Comparison of ENCODE assay signal across 17 cellular contexts in genomic region chr1:184457500-184457899, GRCh38.
DNase-seq lines count a peak whose midpoint lies in the region; ATAC-seq, FAIRE-seq and TF ChIP-seq lines count a peak whose summit lies in the region.
"Had no signal": no experiment of that assay in that cellular context is flagged by ENCODE, and none has a peak within 500 bp of the region (broad histone marks: within the 10 kb centered on the region; RNA-seq: fewer than 3 reads in every experiment).

No MANE protein-coding gene starts in this region.

- TF ChIP-seq CTCF in osteocyte (IDR thresholded peaks at IDR 0.05) (no peak), pancreas (IDR thresholded peaks at IDR 0.05) (no peak)

- H3K27me3 Mint-ChIP-seq in osteocyte (ENCODE audit: unreplicated experiment): no peaks in the 10 kb centered on the region

- peak overlapping the region; percentile 55 for H3K27ac Mint-ChIP-seq in osteocyte (ENCODE audit: unreplicated experiment)
- H3K27ac Mint-ChIP-seq: stimulated activated naive B cell treated with anti-CD40 and anti-IgM and Interleukin-4, amounts not matched to agents 10 μg/mL and 1 μg/mL and 100 μg/mL, for 72 hours had no signal

- DNase-seq in Ammon's horn (ENCODE audit: low spot score): peak; percentile 41
- peak; percentile 3 for DNase-seq in M059J (ENCODE audit: low read depth)
- DNase-seq in fibroblast of gingiva (ENCODE audit: low read depth): peak; percentile 67
- DNase-seq in osteocyte (ENCODE audit: extremely low spot score, unreplicated experiment): no peak
- DNase-seq in germinal center (ENCODE audit: low spot score): no peak
- DNase-seq in mucosa of gallbladder (ENCODE audit: low spot score): no peak
- DNase-seq in pancreas: no peak
- DNase-seq: activated effector memory CD4-positive, alpha-beta T cell treated with anti-CD3 and anti-CD28 coated beads, Interleukin-2, amount 50 U/mL, for 16 hours; aorta; DND-41; H9; NCI-H1048; stimulated activated naive B cell treated with anti-CD40 and anti-IgM and Interleukin-4, amounts not matched to agents 10 μg/mL and 1 μg/mL and 100 μg/mL, for 72 hours; upper lobe of right lung had no signal

- H3K9me3 Mint-ChIP-seq in osteocyte (ENCODE audit: unreplicated experiment): peaks cover 4% of the 10 kb centered on the region
- H3K9me3 Mint-ChIP-seq: stimulated activated naive B cell treated with anti-CD40 and anti-IgM and Interleukin-4, amounts not matched to agents 10 μg/mL and 1 μg/mL and 100 μg/mL, for 72 hours had no signal

- peaks cover 29% of the 10 kb centered on the region for H3K4me1 Mint-ChIP-seq in osteocyte (ENCODE audit: unreplicated experiment)

- H3K36me3 Mint-ChIP-seq in osteocyte (ENCODE audit: unreplicated experiment): peaks cover 5% of the 10 kb centered on the region
- H3K36me3 Mint-ChIP-seq: stimulated activated naive B cell treated with anti-CD40 and anti-IgM and Interleukin-4, amounts not matched to agents 10 μg/mL and 1 μg/mL and 100 μg/mL, for 72 hours had no signal

- no peak for ATAC-seq in GM21825 (IDR thresholded peaks at IDR 0.05; ENCODE audit: unreplicated experiment)
- ATAC-seq in pancreas: no peak
- ATAC-seq: stimulated activated naive B cell treated with anti-CD40 and anti-IgM and Interleukin-4, amounts not matched to agents 10 μg/mL and 1 μg/mL and 100 μg/mL, for 72 hours; upper lobe of right lung had no signal

- H3K4me3 Mint-ChIP-seq in osteocyte (ENCODE audit: unreplicated experiment): no peak overlapping the region
- H3K4me3 Mint-ChIP-seq: H9; stimulated activated naive B cell treated with anti-CD40 and anti-IgM and Interleukin-4, amounts not matched to agents 10 μg/mL and 1 μg/mL and 100 μg/mL, for 72 hours had no signal

- WGBS in pancreas, 2 donors: 74 to 90% methylated on average over 3 of the region's 3 CpGs

- intact Hi-C loops in pancreas (cut with DNase I): no loop called here

- no peaks in the 10 kb centered on the region for H3K27me3 ChIP-seq in pancreas
- H3K27me3 ChIP-seq: esophagus muscularis mucosa, upper lobe of right lung had no signal

- H3K9me3 ChIP-seq in pancreas: peaks cover 0 to 2% (median 0%) of the 10 kb centered on the region in 4 donors
- H3K9me3 ChIP-seq: esophagus muscularis mucosa, upper lobe of right lung had no signal

- no peak for FAIRE-seq in pancreas (lab: Jason Lieb, UNC)

- H3K27ac ChIP-seq in pancreas: no peak overlapping the region
- H3K27ac ChIP-seq: esophagus muscularis mucosa, upper lobe of right lung had no signal

- H3K4me1 ChIP-seq in pancreas: peaks cover 0 to 11% (median 9%) of the 10 kb centered on the region in 3 donors

- H3K4me3 ChIP-seq in pancreas: no peak overlapping the region
- H3K4me3 ChIP-seq: esophagus muscularis mucosa, skin epidermis, upper lobe of right lung had no signal

- no peaks in the 10 kb centered on the region for H3K36me3 ChIP-seq in pancreas
- H3K36me3 ChIP-seq: esophagus muscularis mucosa, upper lobe of right lung had no signal

Comparison
In these comparisons a context has a peak if more than half of its experiments do, and no peak if none do; other contexts are left out.
1. DNase-seq: peak in Ammon's horn (single experiment), M059J (single experiment) and fibroblast of gingiva (single experiment); none in osteocyte (single experiment), germinal center (single experiment), mucosa of gallbladder (single experiment) and pancreas (0 of 6).